In the genomic region with DNA sequence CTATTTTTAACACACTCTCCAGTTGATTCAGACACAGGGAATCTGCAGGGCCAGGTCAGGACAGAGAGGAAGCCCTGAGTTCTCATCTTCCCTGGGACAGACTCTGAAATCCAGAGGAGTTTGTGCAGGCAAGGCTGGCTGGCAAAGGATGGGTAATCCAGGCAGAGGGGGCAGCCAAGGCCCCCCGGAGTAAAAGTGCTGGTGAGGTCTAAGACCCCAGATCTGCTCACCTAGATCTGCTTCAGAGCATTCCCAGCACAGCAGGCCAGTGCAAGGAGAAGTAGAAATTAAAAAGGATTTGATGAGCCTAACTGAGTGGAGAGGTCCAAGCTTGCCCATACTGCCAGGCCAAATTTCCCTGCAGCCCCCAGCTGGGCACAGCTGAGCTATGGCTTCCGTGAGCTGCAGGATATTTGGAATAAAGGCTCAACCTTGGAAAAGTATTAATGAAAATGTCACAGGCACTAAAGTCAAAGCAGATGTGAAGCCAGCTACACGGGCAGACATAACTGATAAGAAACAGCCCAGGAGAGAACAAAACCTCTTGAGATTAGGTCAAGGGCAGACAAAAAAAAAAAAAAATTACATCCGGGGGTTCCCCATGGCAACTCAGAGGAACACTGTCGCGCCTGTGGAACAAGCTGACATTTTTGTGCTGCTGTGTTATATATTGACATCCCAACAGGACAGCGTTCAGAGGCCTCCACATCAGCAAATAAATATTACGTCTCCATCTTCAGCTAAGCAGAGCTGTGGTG, we compare ENCODE assay signal across 21 cellular contexts. TPM values are rescaled to one million over a fixed set of nuclear protein-coding genes. Genes with fewer than 3 reads are reported as not detected.
DNase-seq lines count a peak whose midpoint lies in the region; ATAC-seq, FAIRE-seq and TF ChIP-seq lines count a peak whose summit lies in the region.
"Had no signal": no experiment of that assay in that cellular context is flagged by ENCODE, and none has a peak within 500 bp of the region (broad histone marks: within the 10 kb centered on the region; RNA-seq: fewer than 3 reads in every experiment).

No MANE protein-coding gene starts in this region.

- H3K4me3 Mint-ChIP-seq in astrocyte (ENCODE audit: unreplicated experiment): no peak overlapping the region
- peak overlapping the region; percentile 14 for H3K4me3 Mint-ChIP-seq in type B pancreatic cell
- H3K4me3 Mint-ChIP-seq: B cell; stimulated activated naive CD8-positive, alpha-beta T cell treated with anti-CD3 and anti-CD28 coated beads, Interleukin-15, amount 100 ng/mL, for 72 hours had no signal

- H3K27ac ChIP-seq in astrocyte (ENCODE audit: low read depth, low read length): no peak overlapping the region
- no peak overlapping the region for H3K27ac ChIP-seq in right cardiac atrium (ENCODE audit: low read length)
- no peak overlapping the region for H3K27ac ChIP-seq in foreskin keratinocyte
- H3K27ac ChIP-seq: spleen, upper lobe of left lung had no signal

- H3K9me3 Mint-ChIP-seq in astrocyte (ENCODE audit: unreplicated experiment) (peaks cover 9% of the 10 kb centered on the region), type B pancreatic cell (peaks cover 5% of the 10 kb centered on the region)

- ATAC-seq in right cardiac atrium: peak; percentile 17 to 33
- no peak for ATAC-seq in GM21786 (IDR thresholded peaks at IDR 0.05; ENCODE audit: unreplicated experiment)
- no peak for ATAC-seq in foreskin keratinocyte
- ATAC-seq: stimulated activated naive CD8-positive, alpha-beta T cell treated with anti-CD3 and anti-CD28 coated beads, Interleukin-15, amount 100 ng/mL, for 72 hours had no signal

- H3K9ac ChIP-seq in astrocyte (ENCODE audit: low read length): no peak overlapping the region

- H3K4me1 Mint-ChIP-seq in astrocyte (ENCODE audit: low read depth, unreplicated experiment): peaks cover 5% of the 10 kb centered on the region
- H3K4me1 Mint-ChIP-seq in type B pancreatic cell (ENCODE audit: unreplicated experiment): peaks cover 53% of the 10 kb centered on the region
- H3K4me1 Mint-ChIP-seq: B cell; stimulated activated naive CD8-positive, alpha-beta T cell treated with anti-CD3 and anti-CD28 coated beads, Interleukin-15, amount 100 ng/mL, for 72 hours had no signal

- H4K20me1 ChIP-seq in astrocyte (ENCODE audit: insufficient read depth, low read length): peaks cover 5% of the 10 kb centered on the region

- H3K36me3 Mint-ChIP-seq in astrocyte (ENCODE audit: low read depth, unreplicated experiment) (peaks cover 27% of the 10 kb centered on the region), type B pancreatic cell (peaks cover 10% of the 10 kb centered on the region)

- H3K4me3 ChIP-seq in astrocyte (ENCODE audit: insufficient read depth, low read depth, low read length) (no peak overlapping the region), right cardiac atrium (ENCODE audit: low read length) (no peak overlapping the region)
- H3K4me3 ChIP-seq: esophagus muscularis mucosa, spleen, upper lobe of left lung had no signal

- no peak overlapping the region for H2AFZ ChIP-seq in astrocyte (ENCODE audit: low read depth, low read length)

- DNase-seq in activated CD8-positive, alpha-beta memory T cell treated with anti-CD3 and anti-CD28 coated beads for 24 hours: peak; percentile 43
- DNase-seq in activated CD8-positive, alpha-beta memory T cell treated with anti-CD3 and anti-CD28 coated beads, Interleukin-2, amount 50 U/mL, for 4 hours: no peak
- DNase-seq in astrocyte (ENCODE audit: low read depth) (no peak), right cardiac atrium (no peak), type B pancreatic cell (ENCODE audit: extremely low spot score, unreplicated experiment) (peak; percentile 49), RCC 7860 (ENCODE audit: low spot score) (no peak), foreskin keratinocyte (no peak)
- DNase-seq: 8988T; activated CD4-positive, CD25-positive, alpha-beta regulatory T cell treated with anti-CD3 and anti-CD28 coated beads, Interleukin-2, amount 50 U/mL, for 72 hours; activated gamma-delta T cell treated with Interleukin-2 at 50 U/mL for 16 hours; amygdala; effector CD8-positive, alpha-beta T cell; HCEC 1CT; NCI-H510A; spleen; stimulated activated CD4-positive, alpha-beta T cell treated with anti-CD3 and anti-CD28 coated beads, Interleukin-4, amount 100 ng/mL, for 24 hours; stimulated activated naive CD8-positive, alpha-beta T cell treated with anti-CD3 and anti-CD28 coated beads, Interleukin-15, amount 100 ng/mL, for 72 hours had no signal

- 45% methylated on average over 8 of the region's 8 CpGs for WGBS in right cardiac atrium

- H3K27me3 Mint-ChIP-seq in astrocyte (ENCODE audit: low read depth, unreplicated experiment): no peaks in the 10 kb centered on the region
- H3K27me3 Mint-ChIP-seq in type B pancreatic cell: no peaks in the 10 kb centered on the region
- H3K27me3 Mint-ChIP-seq: B cell; stimulated activated naive CD8-positive, alpha-beta T cell treated with anti-CD3 and anti-CD28 coated beads, Interleukin-15, amount 100 ng/mL, for 72 hours had no signal

- no peaks in the 10 kb centered on the region for H3K9me3 ChIP-seq in astrocyte (ENCODE audit: insufficient read depth, low read depth, low read length)
- no peaks in the 10 kb centered on the region for H3K9me3 ChIP-seq in right cardiac atrium (ENCODE audit: control insufficient read depth, low read length)
- H3K9me3 ChIP-seq: esophagus muscularis mucosa, upper lobe of left lung had no signal

- H3K79me2 ChIP-seq in astrocyte (ENCODE audit: insufficient read depth, low read length): no peaks in the 10 kb centered on the region

- intact Hi-C loops in right cardiac atrium (cut with DNase I): no loop called here

- TF ChIP-seq CTCF in astrocyte (IDR thresholded peaks at IDR 0.05; ENCODE audit: insufficient read depth, low read depth, low read length) (no peak), type B pancreatic cell (conservative IDR thresholded peaks at IDR 0.05) (no peak), foreskin keratinocyte (conservative IDR thresholded peaks at IDR 0.05) (no peak)

- FAIRE-seq in astrocyte (lab: Jason Lieb, UNC) (no peak), RCC 7860 (lab: Jason Lieb, UNC) (no peak)

- H3K27ac Mint-ChIP-seq in astrocyte (ENCODE audit: unreplicated experiment) (peak overlapping the region; percentile 47), type B pancreatic cell (peak overlapping the region; percentile 18)
- H3K27ac Mint-ChIP-seq: B cell had no signal

- H3K4me2 ChIP-seq in astrocyte (ENCODE audit: low read length): no peak overlapping the region

- H3K27me3 ChIP-seq in astrocyte (ENCODE audit: insufficient read depth, low read length): no peaks in the 10 kb centered on the region
- no peaks in the 10 kb centered on the region for H3K27me3 ChIP-seq in right cardiac atrium (ENCODE audit: control insufficient read depth, insufficient read depth)
- no peaks in the 10 kb centered on the region for H3K27me3 ChIP-seq in foreskin keratinocyte
- H3K27me3 ChIP-seq: esophagus muscularis mucosa, spleen, upper lobe of left lung had no signal

- peaks cover 5% of the 10 kb centered on the region for H3K36me3 ChIP-seq in astrocyte (ENCODE audit: insufficient read depth, low read length)

- no peaks in the 10 kb centered on the region for H3K4me1 ChIP-seq in astrocyte (ENCODE audit: insufficient read depth, low read length)
- H3K4me1 ChIP-seq in right cardiac atrium (ENCODE audit: control insufficient read depth, insufficient read depth, low read length): peaks cover 7% of the 10 kb centered on the region
- H3K4me1 ChIP-seq in foreskin keratinocyte: no peaks in the 10 kb centered on the region
- H3K4me1 ChIP-seq: upper lobe of left lung had no signal

RNA-seq across cellular contexts. Expression of a gene that starts 40.9 kb away (rescaled TPM):
- 98.6 and 110 TPM in 2 replicates for total RNA-seq in astrocyte
- 10 to 100 TPM in 3 of 4 donors, 1 to 10 TPM in 1; 9.6 to 12.2 (median 10.1) TPM for total RNA-seq in right cardiac atrium
- polyA plus RNA-seq in right cardiac atrium: 3.8 TPM
- total RNA-seq in type B pancreatic cell (ENCODE audit: low replicate concordance): 1.7 and 17.0 TPM in 2 replicates
- total RNA-seq in foreskin keratinocyte: 10.7 and 12.0 TPM in 2 replicates
- 4.2 and 4.6 TPM in 2 replicates for polyA plus RNA-seq in foreskin keratinocyte

Comparison
In these comparisons a context has a peak if more than half of its experiments do, and no peak if none do; other contexts are left out.
1. DNase-seq: peak in activated CD8-positive, alpha-beta memory T cell treated with anti-CD3 and anti-CD28 coated beads for 24 hours (single experiment) and type B pancreatic cell (single experiment); none in activated CD8-positive, alpha-beta memory T cell treated with anti-CD3 and anti-CD28 coated beads, Interleukin-2, amount 50 U/mL, for 4 hours (single experiment), astrocyte (single experiment), right cardiac atrium (0 of 3), RCC 7860 (single experiment) and foreskin keratinocyte (0 of 2).
2. ATAC-seq: peak in right cardiac atrium (2 of 2); none in GM21786 (single experiment) and foreskin keratinocyte (single experiment).